17 cellular contexts compared by ENCODE assay signal in genomic region chr22:41917375-41917905, GRCh38. TPM values are rescaled to one million over a fixed set of nuclear protein-coding genes. Genes with fewer than 3 reads are reported as not detected.
DNase-seq lines count a peak whose midpoint lies in the region; FAIRE-seq and TF ChIP-seq lines count a peak whose summit lies in the region.
"Had no signal": no experiment of that assay in that cellular context is flagged by ENCODE, and none has a peak within 500 bp of the region (broad histone marks: within the 10 kb centered on the region; RNA-seq: fewer than 3 reads in every experiment).

No MANE protein-coding gene starts in this region.

- TF ChIP-seq CTCF in spleen (IDR thresholded peaks at IDR 0.05 in 8 of 11, conservative IDR thresholded peaks at IDR 0.05 in 3 of 11), result no peak

- WGBS in spleen, 5 donors, result 68 to 81% (median 75%) methylated on average over 9 to 11 of the region's 11 CpGs

- H3K9me3 ChIP-seq in spleen, result no peaks in the 10 kb centered on the region
- no peaks in the 10 kb centered on the region for H3K9me3 ChIP-seq in effector memory CD4-positive, alpha-beta T cell (ENCODE audit: control insufficient read depth, low read length)
- H3K9me3 ChIP-seq: adrenal gland had no signal

- no peak for TF ChIP-seq POLR2A in spleen (IDR thresholded peaks at IDR 0.05)

- peaks cover 26 to 95% (median 69%) of the 10 kb centered on the region in 6 donors for H3K4me1 ChIP-seq in spleen
- peaks cover 22% of the 10 kb centered on the region for H3K4me1 ChIP-seq in effector memory CD4-positive, alpha-beta T cell (ENCODE audit: control insufficient read depth, insufficient read depth, low read length, poor library complexity, severe bottlenecking)

- peak overlapping the region in 1 of 8 donors; percentile 99 for H3K27ac ChIP-seq in spleen
- H3K27ac ChIP-seq in effector memory CD4-positive, alpha-beta T cell (ENCODE audit: insufficient read depth, low read length, poor library complexity, severe bottlenecking), result no peak overlapping the region
- H3K27ac ChIP-seq: cardiac muscle cell, SK-N-MC had no signal

- peak; percentile 20 for DNase-seq in DMS79 treated with DMSO at 0.1 percent for 48 hours (lab: John Stamatoyannopoulos, UW)
- DNase-seq in DMS79 (lab: John Stamatoyannopoulos, UW), result no peak
- DNase-seq in NCI-H69 (lab: John Stamatoyannopoulos, UW), result peak; percentile 79
- DNase-seq in spleen, result peak; percentile 80
- no peak for DNase-seq in HTR-8/SVneo (ENCODE audit: insufficient read length, low spot score)
- DNase-seq in effector memory CD4-positive, alpha-beta T cell, result no peak
- DNase-seq: activated effector memory CD4-positive, alpha-beta T cell treated with anti-CD3 and anti-CD28 coated beads, Interleukin-2, amount 50 U/mL, for 16 hours; DND-41; NCI-H1694 treated with DMSO at 0.1 percent for 48 hours; stimulated activated naive CD4-positive, alpha-beta T cell treated with Interleukin-2 at 50 U/mL for 16 hours; T1000 had no signal

- no peak for FAIRE-seq in HTR-8/SVneo (lab: Jason Lieb, UNC)

- intact Hi-C loops in spleen (cut with DNase I; ENCODE audit: low total_unique reads), result no loop called here

- no peak overlapping the region for H3K4me3 ChIP-seq in spleen
- H3K4me3 ChIP-seq in effector memory CD4-positive, alpha-beta T cell (ENCODE audit: insufficient read depth, low read depth, low read length, poor library complexity, severe bottlenecking), result no peak overlapping the region
- H3K4me3 ChIP-seq: adrenal gland, cardiac muscle cell, SK-N-MC had no signal

- no peaks in the 10 kb centered on the region for H3K36me3 ChIP-seq in spleen
- no peaks in the 10 kb centered on the region for H3K36me3 ChIP-seq in effector memory CD4-positive, alpha-beta T cell (ENCODE audit: control insufficient read depth, insufficient read depth, low read length)
- H3K36me3 ChIP-seq: adrenal gland, cardiac muscle cell had no signal

- H3K27me3 ChIP-seq in spleen (replicated peaks in 1 of 7), result peaks cover 0 to 82% (median 42%) of the 10 kb centered on the region in 7 donors
- H3K27me3 ChIP-seq in effector memory CD4-positive, alpha-beta T cell (replicated peaks; ENCODE audit: control insufficient read depth, insufficient read depth, low read length, poor library complexity, severe bottlenecking), result peaks cover 15% of the 10 kb centered on the region

RNA-seq across cellular contexts. Expression of gene SHISA8, which starts 2.6 kb away (rescaled TPM):
- total RNA-seq in spleen, result 1 to 10 TPM in 6 of 7 donors, under 1 TPM in 1; 0.51 to 5.9 (median 3.6) TPM
- 1 to 10 TPM; 1.2 to 2.0 (median 1.4) TPM for polyA plus RNA-seq in spleen
- total RNA-seq: A172, cardiac muscle cell, mesothelial cell of epicardium, renal cortical epithelial cell had no signal
- polyA plus RNA-seq: cardiac muscle cell had no signal

RNA-seq across cellular contexts. Expression of gene TNFRSF13C, which starts 9.2 kb away (rescaled TPM):
- 100 to 1,000 TPM in 1 of 7 donors, 10 to 100 TPM in 6; 65.3 to 144 (median 84.2) TPM for total RNA-seq in spleen
- 10 to 100 TPM; 57.8 to 95.5 (median 65.9) TPM for polyA plus RNA-seq in spleen

RNA-seq across cellular contexts. Expression of gene CENPM, which starts 29.5 kb away (rescaled TPM):
- 10 to 100 TPM in 4 of 7 donors, 1 to 10 TPM in 3; 3.3 to 20.9 (median 10.1) TPM for total RNA-seq in spleen
- polyA plus RNA-seq in spleen, result 10 to 100 TPM; 14.4 to 63.1 (median 24.7) TPM

RNA-seq across cellular contexts. Expression of gene SEPTIN3, which starts 51.8 kb away (rescaled TPM):
- 1 to 10 TPM in 1 of 7 donors, under 1 TPM in 6; 0.17 to 1.0 (median 0.26) TPM for total RNA-seq in spleen
- polyA plus RNA-seq in spleen, result under 1 TPM; 0.07 to 0.16 (median 0.09) TPM

Comparison
In these comparisons a context has a peak if more than half of its experiments do, and no peak if none do; other contexts are left out.
1. DNase-seq: peak in DMS79 treated with DMSO at 0.1 percent for 48 hours (single experiment), NCI-H69 (single experiment) and spleen (single experiment); none in DMS79 (single experiment), HTR-8/SVneo (single experiment) and effector memory CD4-positive, alpha-beta T cell (0 of 3).